Comparison of ENCODE assay signal across 9 cellular contexts in the genomic region with DNA sequence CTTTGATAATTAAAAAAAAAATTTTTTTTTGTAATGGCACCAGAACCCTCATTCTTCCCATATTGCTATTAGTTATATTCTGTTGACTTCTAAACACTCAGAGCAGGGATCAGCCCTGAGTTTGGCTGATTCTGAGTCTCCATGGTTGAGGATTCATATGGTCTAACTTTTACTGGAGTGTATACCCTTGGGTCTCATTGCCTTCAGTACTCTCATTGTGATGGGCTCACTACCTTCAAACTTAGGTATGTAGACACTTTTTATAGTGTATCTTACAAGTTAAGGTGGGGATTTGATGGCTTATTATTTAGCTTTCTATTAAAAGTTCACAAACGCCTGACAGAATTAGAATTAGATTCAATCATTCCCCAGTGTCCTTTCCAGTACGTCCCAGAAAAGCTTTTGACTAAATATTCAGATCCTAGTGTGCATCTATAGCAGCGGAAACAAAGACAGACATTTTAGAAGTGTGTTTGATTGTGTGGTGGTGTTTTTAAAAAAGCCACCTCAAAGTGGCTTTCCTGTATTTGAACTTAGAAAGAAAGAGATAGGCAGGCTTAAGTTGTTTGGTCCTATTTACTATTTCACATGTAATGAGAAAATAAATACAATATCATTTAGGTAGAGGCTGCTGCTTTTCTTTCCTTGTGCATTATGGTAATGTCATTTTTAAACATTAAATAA. TPM values are rescaled to one million over a fixed set of nuclear protein-coding genes. Genes with fewer than 3 reads are reported as not detected.
DNase-seq lines count a peak whose midpoint lies in the region; ATAC-seq, FAIRE-seq and TF ChIP-seq lines count a peak whose summit lies in the region.
"Had no signal": no experiment of that assay in that cellular context is flagged by ENCODE, and none has a peak within 500 bp of the region (broad histone marks: within the 10 kb centered on the region; RNA-seq: fewer than 3 reads in every experiment).

No MANE protein-coding gene starts in this region.

- intact Hi-C loops in OCI-LY7 (cut with micrococcal nuclease; ENCODE audit: unreplicated experiment): loop anchor here (1.0 kb wide), 1 partner anchor 9 kb away; no protein-coding TSS in a partner anchor
- intact Hi-C loops in dendritic cell treated with granulocyte-macrophage colony-stimulating factor and Interleukin-4, amounts not matched to agents 40 ng/mL and 50 ng/mL, for 4 days (cut with micrococcal nuclease): no loop called here

- no peak for FAIRE-seq in frontal cortex (lab: Jason Lieb, UNC)

- H2AFZ ChIP-seq in OCI-LY7 (ENCODE audit: low read length): peak overlapping the region; percentile 56; the same call in 1 of the 2 replicates

- no peaks in the 10 kb centered on the region for H3K9me2 ChIP-seq in OCI-LY7 (ENCODE audit: insufficient read depth, low read length)

- H3K36me3 ChIP-seq in OCI-LY7 (ENCODE audit: insufficient read depth, low read length): no peaks in the 10 kb centered on the region

- no peaks in the 10 kb centered on the region for H3K9me3 ChIP-seq in AG04450 (ENCODE audit: control insufficient read depth, insufficient read depth, low read length)
- no peaks in the 10 kb centered on the region; the same call in 1 of the 2 replicates for H3K9me3 ChIP-seq in OCI-LY7 (ENCODE audit: low read length)

- DNase-seq in AG04450 (ENCODE audit: low read depth, low spot score) (no peak), OCI-LY7 (ENCODE audit: low spot score) (no peak), nephron progenitor cell (no peak), frontal cortex (ENCODE audit: low spot score in 2 of 2) (no peak), NCI-H345 treated with DMSO at 0.1 percent for 48 hours (lab: John Stamatoyannopoulos, UW; ENCODE audit: unreplicated experiment) (no peak), activated gamma-delta T cell (lab: John Stamatoyannopoulos, UW) (no peak)
- DNase-seq: NCI-H1694 had no signal

- peak overlapping the region; percentile 78 for H3K4me3 Mint-ChIP-seq in dendritic cell treated with granulocyte-macrophage colony-stimulating factor and Interleukin-4, amounts not matched to agents 40 ng/mL and 50 ng/mL, for 4 days
- no peak overlapping the region for H3K4me3 Mint-ChIP-seq in nephron progenitor cell

- CTCF ChIA-PET in AG04450 (lab: Charles Lee) (interaction anchor here (1.0 to 4.6 kb wide), 7 partner anchors 8 to 205 kb away, joined by 3 to 51 read pairs (median 9); no protein-coding TSS in a partner anchor), OCI-LY7 (lab: Charles Lee; ENCODE audit: unreplicated experiment) (interaction anchor here (1.1 to 3.1 kb wide), 3 partner anchors 9 to 13 kb away, joined by 4 to 18 read pairs (median 7); no protein-coding TSS in a partner anchor)

- H3K4me1 Mint-ChIP-seq in dendritic cell treated with granulocyte-macrophage colony-stimulating factor and Interleukin-4, amounts not matched to agents 40 ng/mL and 50 ng/mL, for 4 days (ENCODE audit: low read depth): peaks cover 42% of the 10 kb centered on the region
- H3K4me1 Mint-ChIP-seq in nephron progenitor cell: peaks cover 34% of the 10 kb centered on the region

- H3K27me3 ChIP-seq in AG04450 (ENCODE audit: control insufficient read depth, insufficient read depth, low read length): no peaks in the 10 kb centered on the region

- H3K27ac Mint-ChIP-seq in dendritic cell treated with granulocyte-macrophage colony-stimulating factor and Interleukin-4, amounts not matched to agents 40 ng/mL and 50 ng/mL, for 4 days: peak overlapping the region; percentile 87
- peak overlapping the region; percentile 52 for H3K27ac Mint-ChIP-seq in nephron progenitor cell

- H3K27me3 Mint-ChIP-seq in dendritic cell treated with granulocyte-macrophage colony-stimulating factor and Interleukin-4, amounts not matched to agents 40 ng/mL and 50 ng/mL, for 4 days: no peaks in the 10 kb centered on the region
- no peaks in the 10 kb centered on the region for H3K27me3 Mint-ChIP-seq in nephron progenitor cell (ENCODE audit: low read depth, poor library complexity)

- peaks cover 6% of the 10 kb centered on the region for H3K36me3 Mint-ChIP-seq in dendritic cell treated with granulocyte-macrophage colony-stimulating factor and Interleukin-4, amounts not matched to agents 40 ng/mL and 50 ng/mL, for 4 days (ENCODE audit: low read depth)
- H3K36me3 Mint-ChIP-seq in nephron progenitor cell (ENCODE audit: low read depth): peaks cover 19% of the 10 kb centered on the region

- no peaks in the 10 kb centered on the region for H3K9me3 Mint-ChIP-seq in dendritic cell treated with granulocyte-macrophage colony-stimulating factor and Interleukin-4, amounts not matched to agents 40 ng/mL and 50 ng/mL, for 4 days
- no peaks in the 10 kb centered on the region for H3K9me3 Mint-ChIP-seq in nephron progenitor cell

- peak overlapping the region; percentile 74 for H3K4me2 ChIP-seq in OCI-LY7 (ENCODE audit: low read length)

- H3K27ac ChIP-seq in AG04450 (ENCODE audit: low read depth, low read length) (peak overlapping the region; percentile 97), OCI-LY7 (ENCODE audit: low read depth, low read length, poor library complexity, severe bottlenecking) (peak overlapping the region; percentile 70)

- peaks cover 42% of the 10 kb centered on the region for H3K4me1 ChIP-seq in OCI-LY7 (ENCODE audit: insufficient read depth, low read length, poor library complexity, severe bottlenecking)

- TF ChIP-seq CTCF in AG04450 (IDR thresholded peaks at IDR 0.05; ENCODE audit: low read depth, low read length): no peak
- 0 out of 2 replicates have a peak, but pooled peaks have one; percentile 7 for TF ChIP-seq CTCF in OCI-LY7 (conservative IDR thresholded peaks at IDR 0.05; ENCODE audit: low read length)
- TF ChIP-seq CTCF in nephron progenitor cell (IDR thresholded peaks at IDR 0.05): no peak

- H3K79me2 ChIP-seq in OCI-LY7 (ENCODE audit: insufficient read depth, low read depth, low read length): peaks cover 31% of the 10 kb centered on the region

- no peak for ATAC-seq in GM21360 (IDR thresholded peaks at IDR 0.05; ENCODE audit: unreplicated experiment)

- POLR2A ChIA-PET in AG04450 (lab: Yijun Ruan, JAX) (interaction anchor here (0.6 to 2.0 kb wide), 7 partner anchors 8 to 103 kb away, joined by 3 to 9 read pairs (median 5); no protein-coding TSS in a partner anchor), OCI-LY7 (lab: Charles Lee) (interaction anchor here (0.6 to 4.8 kb wide), 10 partner anchors 8 to 32 kb away, joined by 3 to 90 read pairs (median 6); no protein-coding TSS in a partner anchor)

- BruUV-seq in OCI-LY7 (replicated peaks; lab: Mats Ljungman, UMichigan): no TSS peak

- peak overlapping the region; percentile 74 for H3K4me3 ChIP-seq in AG04450 (ENCODE audit: low read depth, low read length)
- peak overlapping the region; percentile 70 for H3K4me3 ChIP-seq in OCI-LY7 (ENCODE audit: low read depth, low read length, poor library complexity, severe bottlenecking)

- H4K20me1 ChIP-seq in OCI-LY7 (ENCODE audit: insufficient read depth, low read length): no peaks in the 10 kb centered on the region

RNA-seq across cellular contexts. Expression of gene MACF1, which starts 1.4 kb away (rescaled TPM):
- 118 and 121 TPM in 2 replicates for polyA plus RNA-seq in AG04450 (2011; rRNA removed)
- 470 and 541 TPM in 2 replicates for polyA minus RNA-seq in AG04450 (2011; rRNA and poly(A)+ RNA removed)
- total RNA-seq in OCI-LY7 (2014; rRNA removed; shearing (Covaris generic)): 211 and 235 TPM in 2 replicates
- total RNA-seq in OCI-LY7 (2022) (220 and 236 TPM in 2 replicates), frontal cortex (306 TPM)
